17 cellular contexts compared by ENCODE assay signal in the genomic region with DNA sequence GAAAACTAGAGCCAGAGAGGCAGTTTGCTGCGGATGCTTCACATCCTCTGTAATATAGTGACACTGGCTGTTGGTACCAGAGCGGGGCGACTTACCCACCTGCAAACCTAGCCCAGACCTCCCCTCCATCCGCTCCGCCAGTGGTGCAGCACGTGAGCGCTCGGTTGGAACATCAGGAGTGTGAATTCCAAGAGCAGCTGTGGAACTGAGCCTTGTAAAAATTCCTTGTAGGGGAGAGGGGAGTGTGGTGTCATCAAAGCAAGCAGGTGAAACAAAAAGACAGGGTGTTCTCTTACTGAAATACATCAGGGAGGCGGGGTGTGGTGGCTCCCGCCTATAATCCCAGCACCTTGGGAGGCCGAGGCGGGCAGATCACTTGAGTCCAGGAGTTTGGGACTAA. TPM values are rescaled to one million over a fixed set of nuclear protein-coding genes. Genes with fewer than 3 reads are reported as not detected.
A peak's percentile ranks its signal among the peaks of the same experiment; 100 is the strongest.
DNase-seq lines count a peak whose midpoint lies in the region; ATAC-seq and TF ChIP-seq lines count a peak whose summit lies in the region.
"Had no signal": no experiment of that assay in that cellular context is flagged by ENCODE, and none has a peak within 500 bp of the region (broad histone marks: within the 10 kb centered on the region; RNA-seq: fewer than 3 reads in every experiment).

No MANE protein-coding gene starts in this region.

- H3K18ac ChIP-seq in mesendoderm (ENCODE audit: low read length), result no peak overlapping the region

- H3K27me3 ChIP-seq in SJSA1 (replicated peaks) (no peaks in the 10 kb centered on the region), mesendoderm (ENCODE audit: insufficient read depth, low read length, poor library complexity) (no peaks in the 10 kb centered on the region), tibial artery (no peaks in the 10 kb centered on the region)

- no peaks in the 10 kb centered on the region for H3K9me3 Mint-ChIP-seq in activated CD8-positive, alpha-beta memory T cell treated with anti-CD3 and anti-CD28 coated beads, Interleukin-2, amount 10 ng/mL, durations not matched to agents 7 days and 5 days (ENCODE audit: low read depth)

- H4K5ac ChIP-seq in mesendoderm (ENCODE audit: low read length), result no peak overlapping the region

- peaks cover 20% of the 10 kb centered on the region for H3K27me3 Mint-ChIP-seq in activated CD8-positive, alpha-beta memory T cell treated with anti-CD3 and anti-CD28 coated beads, Interleukin-2, amount 10 ng/mL, durations not matched to agents 7 days and 5 days

- TF ChIP-seq CTCF in tibial artery (IDR thresholded peaks at IDR 0.05), result no peak

- no peak overlapping the region for H3K9ac ChIP-seq in mesendoderm (ENCODE audit: low read length)

- H4K8ac ChIP-seq in mesendoderm (ENCODE audit: low read depth, low read length), result no peak overlapping the region

- H3K9me3 ChIP-seq in SJSA1 (replicated peaks), result no peaks in the 10 kb centered on the region
- H3K9me3 ChIP-seq in tibial artery, result no peaks in the 10 kb centered on the region

- H3K4me1 Mint-ChIP-seq in activated CD8-positive, alpha-beta memory T cell treated with anti-CD3 and anti-CD28 coated beads, Interleukin-2, amount 10 ng/mL, durations not matched to agents 7 days and 5 days, result no peaks in the 10 kb centered on the region

- H3K27ac Mint-ChIP-seq in activated CD8-positive, alpha-beta memory T cell treated with anti-CD3 and anti-CD28 coated beads, Interleukin-2, amount 10 ng/mL, durations not matched to agents 7 days and 5 days, result no peak overlapping the region

- no peak overlapping the region for H2AK5ac ChIP-seq in mesendoderm (ENCODE audit: low read length)

- no peaks in the 10 kb centered on the region for H3K79me1 ChIP-seq in mesendoderm (ENCODE audit: low read length)

- no peak overlapping the region for H3K4me3 Mint-ChIP-seq in activated CD8-positive, alpha-beta memory T cell treated with anti-CD3 and anti-CD28 coated beads, Interleukin-2, amount 10 ng/mL, durations not matched to agents 7 days and 5 days
- H3K4me3 Mint-ChIP-seq: CD4-positive, alpha-beta memory T cell had no signal

- no peaks in the 10 kb centered on the region for H3K36me3 Mint-ChIP-seq in activated CD8-positive, alpha-beta memory T cell treated with anti-CD3 and anti-CD28 coated beads, Interleukin-2, amount 10 ng/mL, durations not matched to agents 7 days and 5 days
- H3K36me3 Mint-ChIP-seq: CD4-positive, alpha-beta memory T cell had no signal

- no peak overlapping the region for H2BK5ac ChIP-seq in mesendoderm (ENCODE audit: low read length)

- WGBS in mesendoderm (ENCODE audit: extremely low coverage, insufficient coverage, low lambda C conversion rate), result no CpG with 5 or more reads among the region's 12 CpGs

- intact Hi-C loops in tibial artery (cut with DNase I; ENCODE audit: low total_unique reads), result no loop called here

- H3K4me3 ChIP-seq in SJSA1 (no peak overlapping the region), mesendoderm (ENCODE audit: low read length) (no peak overlapping the region), tibial artery (no peak overlapping the region)
- H3K4me3 ChIP-seq: PC-9 had no signal

- no peak overlapping the region for H3K23ac ChIP-seq in mesendoderm (ENCODE audit: low read length)

- no peak overlapping the region for H3K4ac ChIP-seq in mesendoderm (ENCODE audit: low read depth, low read length)

- H3K27ac ChIP-seq in SJSA1, result peak overlapping the region; percentile 21; the same call in 1 of the 2 replicates
- no peak overlapping the region for H3K27ac ChIP-seq in mesendoderm (ENCODE audit: low read depth, low read length)
- peak overlapping the region; percentile 88 to 92 for H3K27ac ChIP-seq in tibial artery
- H3K27ac ChIP-seq: PC-9 had no signal

- peak; percentile 52 for DNase-seq in ELF-1 (ENCODE audit: low read depth, low spot score)
- DNase-seq in SJSA1 (ENCODE audit: low read depth in 1 of 2, low spot score in 2 of 2), result no peak
- peak; percentile 51 for DNase-seq in mesendoderm
- DNase-seq in tibial artery, result peak in 1 of 2 donors; percentile 56
- DNase-seq in pons (ENCODE audit: low spot score), result no peak
- no peak for DNase-seq in activated CD8-positive, alpha-beta memory T cell treated with anti-CD3 and anti-CD28 coated beads, Interleukin-2, amount 10 ng/mL, durations not matched to agents 7 days and 5 days
- DNase-seq: ACHN; CD4-positive, alpha-beta memory T cell; DMS79 treated with DMSO at 0.1 percent for 48 hours; GDM1; KG1; NCI-H1092 treated with DMSO at 0.1 percent for 48 hours; NCI-H1694; NCI-H69; PC-9 had no signal

- ATAC-seq in HG03442 (IDR thresholded peaks at IDR 0.05; ENCODE audit: unreplicated experiment), result no peak
- ATAC-seq in activated CD8-positive, alpha-beta memory T cell treated with anti-CD3 and anti-CD28 coated beads, Interleukin-2, amount 10 ng/mL, durations not matched to agents 7 days and 5 days, result no peak

- peaks cover 47% of the 10 kb centered on the region for H3K4me1 ChIP-seq in SJSA1 (replicated peaks)
- peaks cover 9% of the 10 kb centered on the region for H3K4me1 ChIP-seq in mesendoderm (ENCODE audit: control insufficient read depth, low read depth, low read length)
- peaks cover 0 to 62% (median 29%) of the 10 kb centered on the region in 4 donors for H3K4me1 ChIP-seq in tibial artery

- H3K79me2 ChIP-seq in mesendoderm (ENCODE audit: control insufficient read depth, insufficient read depth, low read length), result no peaks in the 10 kb centered on the region

- H3K36me3 ChIP-seq in SJSA1 (no peaks in the 10 kb centered on the region), mesendoderm (ENCODE audit: control insufficient read depth, insufficient read depth, low read length) (no peaks in the 10 kb centered on the region), tibial artery (no peaks in the 10 kb centered on the region)

- CTCF ChIA-PET in activated CD8-positive, alpha-beta memory T cell treated with anti-CD3 and anti-CD28 coated beads, Interleukin-2, amount 10 ng/mL, durations not matched to agents 7 days and 5 days (lab: Charles Lee), result no interaction called here

- no peak overlapping the region for H3K56ac ChIP-seq in mesendoderm (ENCODE audit: low read length)

- H2BK120ac ChIP-seq in mesendoderm (ENCODE audit: low read depth, low read length), result no peak overlapping the region

- H2BK15ac ChIP-seq in mesendoderm (replicated peaks; ENCODE audit: low read depth), result no peak overlapping the region

- H3K4me2 ChIP-seq in mesendoderm (ENCODE audit: low read length), result no peak overlapping the region
- H3K4me2 ChIP-seq: PC-9 had no signal

RNA-seq across cellular contexts. Expression of gene CCDC42, which starts 51.3 kb away (rescaled TPM):
- not detected in 2 replicates for total RNA-seq in SJSA1 (2014; rRNA removed; shearing (Covaris generic))
- polyA plus RNA-seq in mesendoderm (2013, experiment 1 of 2), result not detected
- 0.04 TPM for polyA plus RNA-seq in mesendoderm (2013, experiment 2 of 2)
- 1 to 10 TPM in 1 of 2 experiments, under 1 TPM in 1; 0.42 to 1.1 TPM for total RNA-seq in activated CD8-positive, alpha-beta memory T cell treated with anti-CD3 and anti-CD28 coated beads, Interleukin-2, amount 10 ng/mL, durations not matched to agents 7 days and 5 days
- total RNA-seq: MCF 10A, PC-9 had no signal
- polyA plus RNA-seq: CD4-positive, alpha-beta memory T cell had no signal

Comparison
In these comparisons a context has a peak if more than half of its experiments do, and no peak if none do; other contexts are left out.
1. DNase-seq: peak in ELF-1 (single experiment) and mesendoderm (single experiment); none in SJSA1 (0 of 2), pons (single experiment) and activated CD8-positive, alpha-beta memory T cell treated with anti-CD3 and anti-CD28 coated beads, Interleukin-2, amount 10 ng/mL, durations not matched to agents 7 days and 5 days (single experiment).